Comparison of ENCODE assay signal across 8 cellular contexts in the genomic region with DNA sequence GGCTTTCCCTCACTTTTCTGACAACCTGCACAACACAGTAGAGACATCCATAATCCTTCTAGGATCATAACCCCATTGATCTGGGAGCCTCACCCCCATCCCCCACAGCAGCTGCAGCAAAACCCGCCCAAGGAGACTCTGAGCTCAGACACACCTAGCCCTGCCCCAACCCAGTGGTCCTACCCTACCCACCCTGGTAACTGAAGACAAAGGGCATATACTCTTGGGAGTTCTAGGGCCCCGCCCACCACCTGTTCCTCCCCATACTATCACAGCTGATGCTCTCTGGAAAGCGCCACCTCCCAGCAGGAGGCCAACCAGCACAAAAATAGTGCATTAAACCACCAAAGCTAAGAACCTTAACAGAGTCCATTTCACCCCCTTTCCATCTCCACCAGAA. TPM values are rescaled to one million over a fixed set of nuclear protein-coding genes. Genes with fewer than 3 reads are reported as not detected.
"Had no signal": no experiment of that assay in that cellular context is flagged by ENCODE, and none has a peak within 500 bp of the region (broad histone marks: within the 10 kb centered on the region; RNA-seq: fewer than 3 reads in every experiment).

No MANE protein-coding gene starts in this region.

RNA-seq across cellular contexts. Expression of a gene that starts 35.5 kb away (rescaled TPM):
- total RNA-seq: activated B cell treated with CpG ODN at 0.5 μM for 24 hours; activated CD4-positive, alpha-beta memory T cell treated with anti-CD3 and anti-CD28 coated beads for 36 hours; activated naive CD4-positive, alpha-beta T cell treated with anti-CD3 and anti-CD28 coated beads for 36 hours; body of pancreas; cardiac septum; PC-3; Right ventricle myocardium inferior had no signal

RNA-seq across cellular contexts. Expression of a gene that starts 59.4 kb away (rescaled TPM):
- total RNA-seq: activated T-helper 1 cell treated with anti-CD3 and anti-CD28 coated beads, Interleukin-12 subunit alpha, Interleukin-12 subunit beta, Interleukin-2, Interleukin-4 antibody, amounts not matched to agents 30 ng/mL and 10 ng/mL and 1 ng/mL, durations not matched to agents 14 hours and 24 hours and 36 hours; PC-3 had no signal
